In the genomic region with DNA sequence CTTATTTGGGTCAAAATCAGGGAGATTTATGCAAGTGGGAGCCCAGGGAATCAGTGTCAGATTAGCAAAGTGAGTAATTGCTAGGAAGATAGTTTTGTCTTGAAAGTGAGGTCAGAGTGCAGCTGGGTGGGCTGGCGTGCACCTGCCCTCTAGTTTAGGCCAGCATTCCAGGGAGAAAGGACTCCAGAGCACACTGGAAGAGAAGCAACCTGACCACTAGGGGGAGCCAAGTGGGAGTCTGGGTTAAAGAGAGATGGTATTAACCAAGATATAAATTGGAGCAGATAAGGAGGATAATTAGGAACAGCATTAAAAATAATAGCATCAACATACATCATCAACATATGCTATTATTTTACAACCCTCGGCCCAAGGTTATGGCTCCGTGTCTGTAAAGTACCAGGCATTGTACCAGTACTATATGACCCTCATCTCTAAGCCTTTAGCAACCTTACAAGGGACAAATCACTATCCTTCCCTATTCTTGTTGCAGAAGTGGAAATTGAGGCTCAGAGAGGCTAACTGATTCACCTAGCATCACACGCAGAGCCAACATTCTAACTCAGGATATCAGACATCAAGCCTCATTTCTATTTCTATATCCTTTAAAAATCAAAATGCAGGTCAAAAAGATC, we compare ENCODE assay signal across 8 cellular contexts. TPM values are rescaled to one million over a fixed set of nuclear protein-coding genes. Genes with fewer than 3 reads are reported as not detected.
A peak's percentile ranks its signal among the peaks of the same experiment; 100 is the strongest.
DNase-seq lines count a peak whose midpoint lies in the region; ATAC-seq and TF ChIP-seq lines count a peak whose summit lies in the region.

No MANE protein-coding gene starts in this region.

- H3K9me3 ChIP-seq in HEK293 (ENCODE audit: control insufficient read depth, insufficient read depth, low read depth, low read length), result no peaks in the 10 kb centered on the region

- ATAC-seq in HG03025 (IDR thresholded peaks at IDR 0.05; ENCODE audit: low FRiP score, unreplicated experiment), result no peak
- ATAC-seq in HG03097 (IDR thresholded peaks at IDR 0.05; ENCODE audit: low FRiP score, unreplicated experiment), result no peak
- ATAC-seq in HG03139 (IDR thresholded peaks at IDR 0.05; ENCODE audit: unreplicated experiment), result no peak

- intact Hi-C loops in posterior vena cava (cut with DNase I), result no loop called here

- H3K36me3 ChIP-seq in HEK293 (ENCODE audit: control insufficient read depth in 2 of 2, insufficient read depth in 1 of 2, low read length in 2 of 2), result no peaks in the 10 kb centered on the region

- no peak; the same call in 1 of the 2 replicates for TF ChIP-seq CTCF in HEK293 (tag by site-specific recombination; IDR thresholded peaks at IDR 0.05)

- no peak overlapping the region for H3K4me3 ChIP-seq in HEK293 (ENCODE audit: low read depth, low read length)

- no peaks in the 10 kb centered on the region for H3K4me1 ChIP-seq in HEK293 (ENCODE audit: control insufficient read depth, insufficient read depth, low read length)

- H3K27ac ChIP-seq in HEK293 (ENCODE audit: extremely low read depth, low read depth, low read length), result no peak overlapping the region

- CTCF ChIA-PET in HEK293 (lab: Yijun Ruan, JAX), result interaction anchor here (0.7 to 0.9 kb wide), 3 partner anchors 9 to 339 kb away, joined by 3 read pairs; no protein-coding TSS in a partner anchor

- POLR2A ChIA-PET in HEK293 (lab: Yijun Ruan, JAX), result no interaction called here

- peak; percentile 14 for DNase-seq in DMS 273 treated with DMSO at 0.1 percent for 48 hours (lab: John Stamatoyannopoulos, UW)
- peak; percentile 95 for DNase-seq in NCI-H82 (lab: John Stamatoyannopoulos, UW)
- DNase-seq in dermis blood vessel endothelial cell, result peak; percentile 63
- peak; percentile 56 for DNase-seq in posterior vena cava (ENCODE audit: low spot score)

TF ChIP-seq in HEK293, 187 proteins besides CTCF, POLR2A, EP300 and RAD21:
- TF ChIP-seq ZNF37A (tag by site-specific recombination; IDR thresholded peaks at IDR 0.05) (no peak), ZNF654 (tag by site-specific recombination; IDR thresholded peaks at IDR 0.05; ENCODE audit: low read depth) (peak; percentile 44)

RNA-seq across cellular contexts. Expression of gene SLC2A10, which starts 57.8 kb away (rescaled TPM):
- total RNA-seq in dermis blood vessel endothelial cell (16.0 and 16.7 TPM in 2 replicates), posterior vena cava (10 to 100 TPM; 14.2 to 19.2 TPM)

Comparison
In these comparisons a context has a peak if more than half of its experiments do, and no peak if none do; other contexts are left out.
1. DNase-seq: peak in every context shown above with its lines; median percentile 95 in NCI-H82; 63 in dermis blood vessel endothelial cell; 56 in posterior vena cava; 14 in DMS 273 treated with DMSO at 0.1 percent for 48 hours.